1 cellular context compared by ENCODE assay signal in the genomic region with DNA sequence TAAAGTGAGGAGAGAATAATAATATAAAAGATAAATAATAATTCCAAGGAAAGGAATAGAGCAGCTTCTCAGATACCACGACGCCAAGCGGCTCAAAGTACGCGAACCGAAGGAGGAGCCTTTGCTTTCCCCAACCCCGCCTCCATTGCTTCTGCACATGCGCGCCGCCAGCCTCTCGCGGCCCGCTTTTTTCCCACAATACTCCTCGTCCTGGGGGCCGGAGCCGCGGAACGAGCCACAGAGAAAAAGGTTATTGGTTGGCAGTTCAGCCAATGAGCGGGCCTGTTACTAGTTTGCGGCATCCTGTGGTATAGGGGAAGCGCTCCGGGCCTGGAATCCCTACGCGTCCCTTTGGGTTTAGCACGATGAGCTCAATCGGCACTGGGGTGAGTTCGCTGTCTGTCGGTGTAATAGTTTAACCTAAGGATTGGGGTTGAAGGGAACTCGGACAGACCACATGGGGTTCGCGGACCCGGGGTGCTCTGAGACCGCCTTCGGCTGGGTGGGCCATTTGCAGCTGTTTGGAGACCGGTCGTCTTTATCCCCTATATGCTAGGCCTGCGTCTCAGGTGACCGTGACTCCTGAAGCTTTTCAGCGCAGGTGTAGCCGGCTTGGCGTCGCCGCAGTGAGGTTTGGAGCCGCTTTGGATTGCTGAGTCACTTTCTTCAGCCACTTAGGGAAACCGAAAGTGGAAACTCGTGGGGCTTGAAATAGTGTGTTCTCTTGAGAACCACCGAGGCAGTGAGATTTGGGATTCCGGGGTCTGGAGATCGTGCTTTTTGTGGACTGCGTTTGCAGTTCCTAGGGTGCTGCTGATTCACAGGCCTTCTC.
A peak's percentile ranks its signal among the peaks of the same experiment; 100 is the strongest.
TF ChIP-seq lines count a peak whose summit lies in the region.

Gene PSMA3, plus strand, starts transcription at position 288 of the 832 bp plus-strand sequence. Its CDS starts 78 bp downstream, at position 366.

TF ChIP-seq in HepG2, 621 proteins besides CTCF, POLR2A, EP300 and RAD21 (continued from another document and continues in another):
- TF ChIP-seq, protein P1, sequence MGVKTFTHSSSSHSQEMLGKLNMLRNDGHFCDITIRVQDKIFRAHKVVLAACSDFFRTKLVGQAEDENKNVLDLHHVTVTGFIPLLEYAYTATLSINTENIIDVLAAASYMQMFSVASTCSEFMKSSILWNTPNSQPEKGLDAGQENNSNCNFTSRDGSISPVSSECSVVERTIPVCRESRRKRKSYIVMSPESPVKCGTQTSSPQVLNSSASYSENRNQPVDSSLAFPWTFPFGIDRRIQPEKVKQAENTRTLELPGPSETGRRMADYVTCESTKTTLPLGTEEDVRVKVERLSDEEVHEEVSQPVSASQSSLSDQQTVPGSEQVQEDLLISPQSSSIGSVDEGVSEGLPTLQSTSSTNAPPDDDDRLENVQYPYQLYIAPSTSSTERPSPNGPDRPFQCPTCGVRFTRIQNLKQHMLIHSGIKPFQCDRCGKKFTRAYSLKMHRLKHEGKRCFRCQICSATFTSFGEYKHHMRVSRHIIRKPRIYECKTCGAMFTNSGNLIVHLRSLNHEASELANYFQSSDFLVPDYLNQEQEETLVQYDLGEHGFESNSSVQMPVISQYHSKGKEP (CRISPR knock-in tag; IDR thresholded peaks at IDR 0.05): no peak
- TF ChIP-seq DBP (CRISPR knock-in tag; IDR thresholded peaks at IDR 0.05; ENCODE audit: not compliant biosample characterization): no peak
- TF ChIP-seq GTF3A (CRISPR knock-in tag; conservative IDR thresholded peaks at IDR 0.05): no peak
- TF ChIP-seq ZNF354B (CRISPR knock-in tag; IDR thresholded peaks at IDR 0.05): no peak
- TF ChIP-seq ZMYM4 (CRISPR knock-in tag; IDR thresholded peaks at IDR 0.05): peak; percentile 62; the same call in 1 of the 2 replicates
- TF ChIP-seq RXRA (CRISPR knock-in tag; IDR thresholded peaks at IDR 0.05): no peak
- TF ChIP-seq, protein P2, sequence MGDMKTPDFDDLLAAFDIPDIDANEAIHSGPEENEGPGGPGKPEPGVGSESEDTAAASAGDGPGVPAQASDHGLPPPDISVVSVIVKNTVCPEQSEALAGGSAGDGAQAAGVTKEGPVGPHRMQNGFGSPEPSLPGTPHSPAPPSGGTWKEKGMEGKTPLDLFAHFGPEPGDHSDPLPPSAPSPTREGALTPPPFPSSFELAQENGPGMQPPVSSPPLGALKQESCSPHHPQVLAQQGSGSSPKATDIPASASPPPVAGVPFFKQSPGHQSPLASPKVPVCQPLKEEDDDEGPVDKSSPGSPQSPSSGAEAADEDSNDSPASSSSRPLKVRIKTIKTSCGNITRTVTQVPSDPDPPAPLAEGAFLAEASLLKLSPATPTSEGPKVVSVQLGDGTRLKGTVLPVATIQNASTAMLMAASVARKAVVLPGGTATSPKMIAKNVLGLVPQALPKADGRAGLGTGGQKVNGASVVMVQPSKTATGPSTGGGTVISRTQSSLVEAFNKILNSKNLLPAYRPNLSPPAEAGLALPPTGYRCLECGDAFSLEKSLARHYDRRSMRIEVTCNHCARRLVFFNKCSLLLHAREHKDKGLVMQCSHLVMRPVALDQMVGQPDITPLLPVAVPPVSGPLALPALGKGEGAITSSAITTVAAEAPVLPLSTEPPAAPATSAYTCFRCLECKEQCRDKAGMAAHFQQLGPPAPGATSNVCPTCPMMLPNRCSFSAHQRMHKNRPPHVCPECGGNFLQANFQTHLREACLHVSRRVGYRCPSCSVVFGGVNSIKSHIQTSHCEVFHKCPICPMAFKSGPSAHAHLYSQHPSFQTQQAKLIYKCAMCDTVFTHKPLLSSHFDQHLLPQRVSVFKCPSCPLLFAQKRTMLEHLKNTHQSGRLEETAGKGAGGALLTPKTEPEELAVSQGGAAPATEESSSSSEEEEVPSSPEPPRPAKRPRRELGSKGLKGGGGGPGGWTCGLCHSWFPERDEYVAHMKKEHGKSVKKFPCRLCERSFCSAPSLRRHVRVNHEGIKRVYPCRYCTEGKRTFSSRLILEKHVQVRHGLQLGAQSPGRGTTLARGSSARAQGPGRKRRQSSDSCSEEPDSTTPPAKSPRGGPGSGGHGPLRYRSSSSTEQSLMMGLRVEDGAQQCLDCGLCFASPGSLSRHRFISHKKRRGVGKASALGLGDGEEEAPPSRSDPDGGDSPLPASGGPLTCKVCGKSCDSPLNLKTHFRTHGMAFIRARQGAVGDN (CRISPR knock-in tag; IDR thresholded peaks at IDR 0.05): peak; percentile 85
- no peak for TF ChIP-seq NCOA1 (CRISPR knock-in tag; IDR thresholded peaks at IDR 0.05)
- no peak for TF ChIP-seq ARNT (IDR thresholded peaks at IDR 0.05)
- no peak for TF ChIP-seq FOXM1 (CRISPR knock-in tag; IDR thresholded peaks at IDR 0.05)
- TF ChIP-seq ZNF235 (CRISPR knock-in tag; IDR thresholded peaks at IDR 0.05; ENCODE audit: borderline replicate concordance): no peak
- TF ChIP-seq MAFF (IDR thresholded peaks at IDR 0.05; ENCODE audit: low read depth, low read length): 0 out of 2 replicates have a peak, but pooled peaks have one; percentile 9
- no peak for TF ChIP-seq MTF2 (CRISPR knock-in tag; IDR thresholded peaks at IDR 0.05; ENCODE audit: borderline replicate concordance)
- no peak for TF ChIP-seq EZH2 (conservative IDR thresholded peaks at IDR 0.05; ENCODE audit: low read depth, low read length)
- no peak for TF ChIP-seq RARA (CRISPR knock-in tag; IDR thresholded peaks at IDR 0.05)
- peak; percentile 73 for TF ChIP-seq KAT7 (CRISPR knock-in tag; IDR thresholded peaks at IDR 0.05; ENCODE audit: borderline replicate concordance)
- TF ChIP-seq, protein P3, sequence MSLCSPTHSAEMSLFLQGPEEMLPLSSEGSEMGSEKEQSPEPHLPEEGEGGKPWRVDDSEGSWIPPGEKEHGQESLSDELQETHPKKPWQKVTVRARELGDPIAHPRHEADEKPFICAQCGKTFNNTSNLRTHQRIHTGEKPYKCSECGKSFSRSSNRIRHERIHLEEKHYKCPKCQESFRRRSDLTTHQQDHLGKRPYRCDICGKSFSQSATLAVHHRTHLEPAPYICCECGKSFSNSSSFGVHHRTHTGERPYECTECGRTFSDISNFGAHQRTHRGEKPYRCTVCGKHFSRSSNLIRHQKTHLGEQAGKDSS (CRISPR knock-in tag; IDR thresholded peaks at IDR 0.05; ENCODE audit: borderline replicate concordance, low read depth): no peak
- TF ChIP-seq ZBTB14 (CRISPR knock-in tag; IDR thresholded peaks at IDR 0.05): no peak
- no peak for TF ChIP-seq ZNF703 (CRISPR knock-in tag; IDR thresholded peaks at IDR 0.05; ENCODE audit: borderline replicate concordance)
- TF ChIP-seq SRSF4 (IDR thresholded peaks at IDR 0.05; ENCODE audit: low read depth, low read length, poor library complexity, severe bottlenecking): no peak
- no peak for TF ChIP-seq PAF1 (CRISPR knock-in tag; IDR thresholded peaks at IDR 0.05)
- no peak for TF ChIP-seq SMAD1 (CRISPR knock-in tag; IDR thresholded peaks at IDR 0.05; ENCODE audit: borderline replicate concordance, low read depth)
- TF ChIP-seq HOXA5 (CRISPR knock-in tag; IDR thresholded peaks at IDR 0.05): peak; percentile 50; the same call in 1 of the 2 replicates
- no peak for TF ChIP-seq PRMT3 (CRISPR knock-in tag; IDR thresholded peaks at IDR 0.05; ENCODE audit: borderline replicate concordance, low read depth)
- no peak for TF ChIP-seq CAMTA2 (CRISPR knock-in tag; IDR thresholded peaks at IDR 0.05; ENCODE audit: borderline replicate concordance)
- TF ChIP-seq CEBPZ (IDR thresholded peaks at IDR 0.05; ENCODE audit: low read length): no peak
- no peak for TF ChIP-seq PCBP2 (optimal IDR thresholded peaks at IDR 0.05; ENCODE audit: low read depth, low read length, poor library complexity, severe bottlenecking)
- TF ChIP-seq TEAD2 (CRISPR knock-in tag; IDR thresholded peaks at IDR 0.05): no peak
- no peak for TF ChIP-seq ATF5 (CRISPR knock-in tag; IDR thresholded peaks at IDR 0.05; ENCODE audit: low read depth)
- no peak for TF ChIP-seq ZIK1 (CRISPR knock-in tag; IDR thresholded peaks at IDR 0.05; ENCODE audit: borderline replicate concordance, low read depth)
- no peak for TF ChIP-seq CCDC6 (CRISPR knock-in tag; IDR thresholded peaks at IDR 0.05)
- TF ChIP-seq SOX13 (IDR thresholded peaks at IDR 0.05): no peak
- TF ChIP-seq SOX13 (CRISPR knock-in tag; conservative IDR thresholded peaks at IDR 0.05 in 1 of 2, IDR thresholded peaks at IDR 0.05 in 1 of 2): 0 out of 4 replicates have a peak, but pooled peaks of 1 of the 2 experiments have one; percentile 5
- no peak for TF ChIP-seq PHF5A (CRISPR knock-in tag; IDR thresholded peaks at IDR 0.05; ENCODE audit: low read depth, unreplicated experiment)
- TF ChIP-seq TRAFD1 (CRISPR knock-in tag; IDR thresholded peaks at IDR 0.05; ENCODE audit: borderline replicate concordance): no peak
- peak; percentile 16; the same call in 1 of the 2 replicates for TF ChIP-seq GATAD2A (CRISPR knock-in tag; IDR thresholded peaks at IDR 0.05)
- TF ChIP-seq ZNF558 (CRISPR knock-in tag; IDR thresholded peaks at IDR 0.05; ENCODE audit: borderline replicate concordance): no peak; the same call in 1 of the 2 replicates
- TF ChIP-seq GRHL1 (CRISPR knock-in tag; conservative IDR thresholded peaks at IDR 0.05): no peak
- no peak for TF ChIP-seq KLF13 (CRISPR knock-in tag; IDR thresholded peaks at IDR 0.05)
- TF ChIP-seq NCOA2 (CRISPR knock-in tag; IDR thresholded peaks at IDR 0.05): 0 out of 2 replicates have a peak, but pooled peaks have one; percentile 4
